Comparison of ENCODE assay signal across 21 cellular contexts in the genomic region with DNA sequence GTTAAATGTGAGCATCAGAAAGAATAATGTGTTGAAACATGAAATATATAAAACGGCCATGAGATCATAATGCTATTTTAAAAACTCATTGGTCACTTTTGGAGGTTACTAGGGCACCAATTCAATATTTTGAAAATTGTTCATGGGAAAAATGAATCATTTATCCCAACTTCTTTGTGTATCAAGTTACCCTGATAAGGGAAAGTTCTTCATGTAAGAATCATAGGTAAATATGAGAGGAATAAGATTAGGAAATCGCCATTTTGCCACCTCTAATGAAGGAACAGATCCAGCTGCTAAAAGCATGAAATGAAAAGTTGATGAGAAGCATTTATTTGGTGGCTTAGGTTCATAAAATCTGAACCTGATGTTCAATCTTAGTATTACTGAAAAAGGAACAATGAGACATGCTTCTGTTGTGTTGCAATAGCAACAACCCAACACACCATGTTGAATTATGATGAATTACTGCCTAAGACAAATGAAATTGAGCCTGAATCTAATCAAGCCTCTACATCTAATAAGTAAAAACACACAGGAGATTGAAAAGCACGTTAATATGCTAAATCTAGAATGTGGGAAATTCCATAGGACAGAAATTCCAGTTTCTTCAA. TPM values are rescaled to one million over a fixed set of nuclear protein-coding genes. Genes with fewer than 3 reads are reported as not detected.
DNase-seq lines count a peak whose midpoint lies in the region; ATAC-seq, FAIRE-seq and TF ChIP-seq lines count a peak whose summit lies in the region.
"Had no signal": no experiment of that assay in that cellular context is flagged by ENCODE, and none has a peak within 500 bp of the region (broad histone marks: within the 10 kb centered on the region; RNA-seq: fewer than 3 reads in every experiment).

No MANE protein-coding gene starts in this region.

- no peak for FAIRE-seq in HepG2 (lab: Jason Lieb, UNC)
- FAIRE-seq: A204.1, GM12892 had no signal

- no peaks in the 10 kb centered on the region for H4K20me1 ChIP-seq in HepG2 (ENCODE audit: insufficient read depth, low read length)

- no peak overlapping the region for H3K9ac ChIP-seq in HepG2 (ENCODE audit: insufficient read depth, low read depth, low read length)

- ATAC-seq in HepG2 (no peak), right lobe of liver (no peak), body of pancreas (peak; percentile 96)
- ATAC-seq: T-helper 17 cell had no signal

- H3K9me3 ChIP-seq in HepG2 (ENCODE audit: low read length) (no peaks in the 10 kb centered on the region), right lobe of liver (no peaks in the 10 kb centered on the region), body of pancreas (no peaks in the 10 kb centered on the region), Peyer's patch (no peaks in the 10 kb centered on the region)
- H3K9me3 ChIP-seq: thyroid gland had no signal

- TF ChIP-seq POLR2A in HepG2 (IDR thresholded peaks at IDR 0.05; ENCODE audit: insufficient read depth in 1 of 2, low read depth in 2 of 2, low read length in 2 of 2) = no peak
- TF ChIP-seq POLR2A in right lobe of liver (IDR thresholded peaks at IDR 0.05) = no peak
- no peak for TF ChIP-seq POLR2A in body of pancreas (IDR thresholded peaks at IDR 0.05)
- TF ChIP-seq POLR2A in Peyer's patch (IDR thresholded peaks at IDR 0.05) = no peak

- TF ChIP-seq CTCF in HepG2 (CRISPR knock-in tag; IDR thresholded peaks at IDR 0.05) = no peak
- TF ChIP-seq CTCF in right lobe of liver (IDR thresholded peaks at IDR 0.05) = no peak
- no peak for TF ChIP-seq CTCF in body of pancreas (IDR thresholded peaks at IDR 0.05)
- no peak for TF ChIP-seq CTCF in Peyer's patch (IDR thresholded peaks at IDR 0.05)

- WGBS in HepG2 (ENCODE audit: low lambda C conversion rate) = 91% methylated on average over 3 of the region's 3 CpGs
- WGBS in right lobe of liver (ENCODE audit: insufficient coverage, low coverage, low lambda C conversion rate, missing lambda C conversion rate) = 98% methylated on average over 3 of the region's 3 CpGs
- WGBS in body of pancreas, 2 donors = 43 to 48% methylated on average over 3 of the region's 3 CpGs

- TF ChIP-seq EP300 in HepG2 (IDR thresholded peaks at IDR 0.05; ENCODE audit: low read depth in 2 of 2, low read length in 2 of 2) (no peak), HepG2 (CRISPR knock-in tag; IDR thresholded peaks at IDR 0.05; ENCODE audit: borderline replicate concordance) (no peak)

- H2AFZ ChIP-seq in HepG2 (ENCODE audit: low read length) = no peak overlapping the region
- H2AFZ ChIP-seq: hepatocyte had no signal

- no peak overlapping the region for H3K4me2 ChIP-seq in HepG2 (ENCODE audit: low read depth, low read length)
- H3K4me2 ChIP-seq: hepatocyte had no signal

- no peak overlapping the region for H3K4me3 ChIP-seq in HepG2 (replicated peaks in 1 of 3; ENCODE audit: insufficient read depth in 1 of 3, low read depth in 2 of 3, low read length in 3 of 3)
- no peak overlapping the region for H3K4me3 ChIP-seq in right lobe of liver
- no peak overlapping the region for H3K4me3 ChIP-seq in body of pancreas
- no peak overlapping the region for H3K4me3 ChIP-seq in Peyer's patch
- H3K4me3 ChIP-seq: hepatocyte, thyroid gland had no signal

- peaks cover 0 to 9% of the 10 kb centered on the region in 2 experiments; a peak in 1 of 5 replicates for H3K36me3 ChIP-seq in HepG2 (replicated peaks in 1 of 2; ENCODE audit: control insufficient read depth in 1 of 2, insufficient read depth in 2 of 2, low read length in 2 of 2)
- H3K36me3 ChIP-seq in right lobe of liver = peaks cover 0 to 13% (median 1%) of the 10 kb centered on the region in 4 donors
- H3K36me3 ChIP-seq in body of pancreas (replicated peaks in 1 of 2; ENCODE audit: insufficient read depth in 1 of 2, low read depth in 2 of 2) = peaks cover 0 to 7% of the 10 kb centered on the region in 2 donors
- H3K36me3 ChIP-seq in Peyer's patch = peaks cover 0 to 16% (median 0%) of the 10 kb centered on the region in 3 donors

- no peak for TF ChIP-seq RAD21 in HepG2 (CRISPR knock-in tag; IDR thresholded peaks at IDR 0.05)

- no peaks in the 10 kb centered on the region for H3K4me1 ChIP-seq in HepG2 (ENCODE audit: insufficient read depth, low read length)
- H3K4me1 ChIP-seq in right lobe of liver = no peaks in the 10 kb centered on the region
- peaks cover 14% of the 10 kb centered on the region for H3K4me1 ChIP-seq in body of pancreas
- no peaks in the 10 kb centered on the region for H3K4me1 ChIP-seq in Peyer's patch

- DNase-seq in HepG2 (ENCODE audit: low spot score) (no peak), right lobe of liver (no peak), body of pancreas (no peak), iris pigment epithelial cell (ENCODE audit: low read depth) (peak; percentile 79), hypothalamus (lab: John Stamatoyannopoulos, UW) (no peak), NCI-H524 (lab: John Stamatoyannopoulos, UW) (no peak), Peyer's patch (no peak)
- no peak for DNase-seq in activated CD8-positive, alpha-beta memory T cell treated with anti-CD3 and anti-CD28 coated beads, Interleukin-2, amount 50 U/mL, for 48 hours
- DNase-seq: activated CD4-positive, alpha-beta memory T cell treated with anti-CD3 and anti-CD28 coated beads for 36 hours; activated T-cell treated with anti-CD3 and anti-CD28 coated beads, Interleukin-2, amount 50 U/mL, for 24 hours; effector CD8-positive, alpha-beta T cell; mesendoderm; NCI-H1694 treated with DMSO at 0.1 percent for 48 hours; nephron progenitor cell; SHP77 treated with DMSO at 0.1 percent for 48 hours; T-helper 17 cell; thyroid gland; WERI-Rb-1 had no signal

- CTCF ChIA-PET in HepG2 (lab: Yijun Ruan, JAX; ENCODE audit: low intra/inter-chr PET ratio, low total read pairs) = no interaction called here

- H3K27ac ChIP-seq in HepG2 (ENCODE audit: extremely low read length, insufficient read depth, low read length) (no peak overlapping the region), right lobe of liver (no peak overlapping the region), body of pancreas (peak overlapping the region in 2 of 4 donors; percentile 65 to 81), Peyer's patch (no peak overlapping the region)
- H3K27ac ChIP-seq: hepatocyte, thyroid gland, WERI-Rb-1 had no signal

- intact Hi-C loops in HepG2 (cut with micrococcal nuclease; ENCODE audit: unreplicated experiment) = no loop called here
- intact Hi-C loops in right lobe of liver (cut with DNase I) = no loop called here
- intact Hi-C loops in body of pancreas (cut with DNase I) = no loop called here

- in situ Hi-C loops in HepG2 (cut with HindIII; ENCODE audit: extremely low pct_ligation_motif_present, low pct_unique_long_range_greater_than_20kb) = no loop called here

- H3K27me3 ChIP-seq in HepG2 (ENCODE audit: control insufficient read depth in 1 of 2, insufficient read depth in 2 of 2, low read length in 2 of 2) (no peaks in the 10 kb centered on the region), right lobe of liver (no peaks in the 10 kb centered on the region), body of pancreas (no peaks in the 10 kb centered on the region), Peyer's patch (no peaks in the 10 kb centered on the region)
- H3K27me3 ChIP-seq: hepatocyte, thyroid gland had no signal

- BruUV-seq in HepG2 (replicated peaks; lab: Mats Ljungman, UMichigan) = no TSS peak

- H3K79me2 ChIP-seq in HepG2 (ENCODE audit: insufficient read depth, low read length) = no peaks in the 10 kb centered on the region
- H3K79me2 ChIP-seq: hepatocyte had no signal

- POLR2A ChIA-PET in HepG2 (lab: Yijun Ruan, JAX) = no interaction called here

TF ChIP-seq in HepG2, 621 proteins besides CTCF, POLR2A, EP300 and RAD21:
- TF ChIP-seq CEBPB (IDR thresholded peaks at IDR 0.05; ENCODE audit: borderline replicate concordance, low read depth, low read length) (peak; percentile 49), ZNF567 (CRISPR knock-in tag; IDR thresholded peaks at IDR 0.05; ENCODE audit: borderline replicate concordance) (no peak)
TF ChIP-seq in HepG2: peak in this region for 1.

RNA-seq across cellular contexts. Expression of a gene that starts 32.5 kb away (rescaled TPM):
- 13.3 and 16.8 TPM in 2 replicates for total RNA-seq in HepG2 (2016; rRNA removed; fragmentation: Illumina TruSeq; extraction: Trizol)
- total RNA-seq in HepG2 (2016; cell fraction: cytosol; rRNA removed; fragmentation: Illumina TruSeq; extraction: Trizol; ENCODE audit: low read depth) = 4.2 and 4.3 TPM in 2 replicates
- total RNA-seq in HepG2 (2016; cell fraction: insoluble cytoplasmic fraction; rRNA removed; fragmentation: Illumina TruSeq; extraction: Trizol) = 11.4 and 15.4 TPM in 2 replicates
- 8.2 and 11.1 TPM in 2 replicates for total RNA-seq in HepG2 (2016; cell fraction: membrane; rRNA removed; fragmentation: Illumina TruSeq; extraction: Trizol)
- total RNA-seq in HepG2 (2016; cell fraction: nucleus; rRNA removed; fragmentation: Illumina TruSeq; extraction: Trizol) = 10.2 and 10.6 TPM in 2 replicates
- 4.1 and 4.5 TPM in 2 replicates for polyA plus RNA-seq in HepG2 (2011; rRNA removed)
- 2.6 and 4.9 TPM in 2 replicates for polyA plus RNA-seq in HepG2 (2011; cell fraction: cytosol; rRNA removed)
- polyA plus RNA-seq in HepG2 (2011; cell fraction: nucleus; rRNA removed) = 3.1 and 3.5 TPM in 2 replicates
- polyA plus RNA-seq in HepG2 (2012) = 5.6 TPM in 2 replicates
- 3.8 and 4.0 TPM in 2 replicates for polyA plus RNA-seq in HepG2 (2016; cell fraction: cytosol; fragmentation: Illumina TruSeq; extraction: Trizol; ENCODE audit: low read depth)
- 10.3 and 14.1 TPM in 2 replicates for polyA plus RNA-seq in HepG2 (2016; cell fraction: insoluble cytoplasmic fraction; fragmentation: Illumina TruSeq; extraction: Trizol; ENCODE audit: low read depth)
- 6.9 and 7.1 TPM in 2 replicates for polyA plus RNA-seq in HepG2 (2016; cell fraction: membrane; fragmentation: Illumina TruSeq; extraction: Trizol; ENCODE audit: low read depth)
- 8.4 and 9.7 TPM in 2 replicates for polyA plus RNA-seq in HepG2 (2016; cell fraction: nucleus; fragmentation: Illumina TruSeq; extraction: Trizol; ENCODE audit: insufficient read depth, low read depth)
- polyA minus RNA-seq in HepG2 (2011; rRNA and poly(A)+ RNA removed; ENCODE audit: low replicate concordance) = 4.4 and 33.3 TPM in 2 replicates
- polyA minus RNA-seq in HepG2 (2011; cell fraction: cytosol; rRNA and poly(A)+ RNA removed) = 3.1 and 3.7 TPM in 2 replicates
- polyA minus RNA-seq in HepG2 (2011; cell fraction: nucleus; rRNA and poly(A)+ RNA removed) = 18.7 and 20.1 TPM in 2 replicates
- 10 to 100 TPM; 10.8 to 23.0 (median 14.6) TPM for total RNA-seq in right lobe of liver
- total RNA-seq in body of pancreas = 10 to 100 TPM; 14.8 to 21.8 TPM
- 10 to 100 TPM; 12.4 to 50.6 (median 22.8) TPM for total RNA-seq in Peyer's patch
